In the genomic region with DNA sequence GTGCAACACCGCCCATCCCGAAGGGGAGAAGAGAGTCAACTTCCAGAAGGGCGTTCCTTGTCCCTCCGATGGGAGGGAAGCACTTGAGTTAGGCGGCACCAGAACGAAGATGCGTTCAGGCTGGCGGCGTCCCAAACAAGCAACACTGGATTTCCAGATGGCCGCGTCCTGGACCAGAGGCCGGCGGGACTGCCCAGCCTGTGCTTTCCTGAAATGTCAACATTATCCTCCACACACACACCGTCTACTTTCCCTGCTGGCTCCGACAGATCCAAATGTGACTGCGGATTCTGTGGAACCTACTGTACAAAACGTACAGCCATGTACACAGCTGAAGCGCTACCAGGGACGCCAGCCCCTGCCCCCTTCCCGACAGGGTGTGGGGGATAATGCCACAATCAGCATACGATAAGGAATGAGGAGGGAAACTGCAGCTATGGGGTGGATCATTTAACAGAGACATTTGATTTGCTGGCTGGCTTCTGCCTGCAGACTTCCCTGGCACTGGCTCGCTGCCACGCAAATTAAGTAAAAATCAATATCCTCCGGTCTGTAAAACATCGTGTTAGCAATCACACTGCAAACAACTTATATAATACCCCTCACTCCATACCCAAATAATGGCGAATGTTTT, we compare ENCODE assay signal across 10 cellular contexts.
DNase-seq lines count a peak whose midpoint lies in the region; ATAC-seq, FAIRE-seq and TF ChIP-seq lines count a peak whose summit lies in the region.
"Had no signal": no experiment of that assay in that cellular context is flagged by ENCODE, and none has a peak within 500 bp of the region (broad histone marks: within the 10 kb centered on the region; RNA-seq: fewer than 3 reads in every experiment).

No MANE protein-coding gene starts in this region.

- peaks cover 85% of the 10 kb centered on the region for H3K79me2 ChIP-seq in astrocyte (ENCODE audit: insufficient read depth, low read length)

- WGBS in lower leg skin, 2 donors = 27 to 41% methylated on average over 26 of the region's 26 CpGs
- 30 to 39% methylated on average over 10 to 26 of the region's 26 CpGs for WGBS in transverse colon (ENCODE audit: low coverage in 1 of 2), 2 donors

- peaks cover 93% of the 10 kb centered on the region for H4K20me1 ChIP-seq in astrocyte (ENCODE audit: insufficient read depth, low read length)

- H3K27ac Mint-ChIP-seq in astrocyte (ENCODE audit: unreplicated experiment) = peak overlapping the region; percentile 10
- H3K27ac Mint-ChIP-seq in activated naive CD4-positive, alpha-beta T cell treated with anti-CD3 and anti-CD28 coated beads for 36 hours = no peak overlapping the region

- intact Hi-C loops in lower leg skin (cut with DNase I; ENCODE audit: low total_unique reads) (no loop called here), transverse colon (cut with DNase I; ENCODE audit: low total_unique reads) (no loop called here)
- intact Hi-C loops in activated naive CD4-positive, alpha-beta T cell treated with anti-CD3 and anti-CD28 coated beads for 36 hours (cut with micrococcal nuclease) = no loop called here

- H3K27ac ChIP-seq in astrocyte (ENCODE audit: low read depth, low read length) (no peak overlapping the region), transverse colon (peak overlapping the region; percentile 9 to 72 (median 45))

- peaks cover 21% of the 10 kb centered on the region for H3K36me3 Mint-ChIP-seq in astrocyte (ENCODE audit: low read depth, unreplicated experiment)
- no peaks in the 10 kb centered on the region for H3K36me3 Mint-ChIP-seq in activated naive CD4-positive, alpha-beta T cell treated with anti-CD3 and anti-CD28 coated beads for 36 hours (ENCODE audit: low read depth)

- CTCF ChIA-PET in activated naive CD4-positive, alpha-beta T cell treated with anti-CD3 and anti-CD28 coated beads for 36 hours (lab: Charles Lee) = no interaction called here

- H3K27me3 Mint-ChIP-seq in astrocyte (ENCODE audit: low read depth, unreplicated experiment) = no peaks in the 10 kb centered on the region
- H3K27me3 Mint-ChIP-seq in activated naive CD4-positive, alpha-beta T cell treated with anti-CD3 and anti-CD28 coated beads for 36 hours (ENCODE audit: low read depth) = no peaks in the 10 kb centered on the region

- no peak for TF ChIP-seq POLR2A in lower leg skin (IDR thresholded peaks at IDR 0.05)
- TF ChIP-seq POLR2A in transverse colon (IDR thresholded peaks at IDR 0.05) = no peak

- no peak overlapping the region for H3K4me3 Mint-ChIP-seq in astrocyte (ENCODE audit: unreplicated experiment)
- H3K4me3 Mint-ChIP-seq in activated naive CD4-positive, alpha-beta T cell treated with anti-CD3 and anti-CD28 coated beads for 36 hours = no peak overlapping the region

- no peak for TF ChIP-seq EP300 in transverse colon (IDR thresholded peaks at IDR 0.05; ENCODE audit: low read depth)

- no peak for ATAC-seq in HG02885 (IDR thresholded peaks at IDR 0.05; ENCODE audit: poor library complexity, unreplicated experiment)

- H3K36me3 ChIP-seq in astrocyte (ENCODE audit: insufficient read depth, low read length) (no peaks in the 10 kb centered on the region), transverse colon (no peaks in the 10 kb centered on the region)

- no peaks in the 10 kb centered on the region for H3K9me3 ChIP-seq in astrocyte (ENCODE audit: insufficient read depth, low read depth, low read length)
- H3K9me3 ChIP-seq in transverse colon = no peaks in the 10 kb centered on the region

- H3K9me3 Mint-ChIP-seq in astrocyte (ENCODE audit: unreplicated experiment) = peaks cover 1% of the 10 kb centered on the region
- peaks cover 4% of the 10 kb centered on the region for H3K9me3 Mint-ChIP-seq in activated naive CD4-positive, alpha-beta T cell treated with anti-CD3 and anti-CD28 coated beads for 36 hours

- DNase-seq in NCI-H146 (lab: John Stamatoyannopoulos, UW) = peak; percentile 92
- DNase-seq in astrocyte (ENCODE audit: low read depth) = no peak
- peak; percentile 54 to 93 for DNase-seq in lower leg skin (ENCODE audit: low spot score in 2 of 2)
- peak; percentile 62 for DNase-seq in transverse colon
- no peak for DNase-seq in KBM-7
- no peak for DNase-seq in activated naive CD4-positive, alpha-beta T cell treated with anti-CD3 and anti-CD28 coated beads for 36 hours
- DNase-seq in GOT3 (lab: John Stamatoyannopoulos, UW) = no peak
- DNase-seq: activated CD4-positive, alpha-beta T cell treated with anti-CD3 and anti-CD28 coated beads for 1 hour; kidney glomerular epithelial cell had no signal

- peaks cover 9% of the 10 kb centered on the region for H3K4me1 ChIP-seq in astrocyte (ENCODE audit: insufficient read depth, low read length)
- H3K4me1 ChIP-seq in transverse colon = peaks cover 22 to 32% (median 24%) of the 10 kb centered on the region in 4 donors

- TF ChIP-seq CTCF in astrocyte (IDR thresholded peaks at IDR 0.05; ENCODE audit: insufficient read depth, low read depth, low read length) (no peak), lower leg skin (IDR thresholded peaks at IDR 0.05) (no peak), transverse colon (IDR thresholded peaks at IDR 0.05) (no peak)

- H3K4me3 ChIP-seq in astrocyte (ENCODE audit: insufficient read depth, low read depth, low read length) (no peak overlapping the region), lower leg skin (ENCODE audit: low read depth, poor library complexity, severe bottlenecking) (no peak overlapping the region), transverse colon (no peak overlapping the region)

- in situ Hi-C loops in transverse colon (cut with MboI; ENCODE audit: low pct_ligation_motif_present in 1 of 4, low pct_unique_long_range_greater_than_20kb in 1 of 4, low sequenced_read_pairs in 3 of 4) (no loop called here), KBM-7 (cut with MboI; ENCODE audit: low pct_unique_long_range_greater_than_20kb, low sequenced_read_pairs) (no loop called here)

- no peaks in the 10 kb centered on the region for H3K27me3 ChIP-seq in astrocyte (ENCODE audit: insufficient read depth, low read length)
- no peaks in the 10 kb centered on the region for H3K27me3 ChIP-seq in transverse colon

- no peak for FAIRE-seq in astrocyte (lab: Jason Lieb, UNC)

- no peak overlapping the region for H3K9ac ChIP-seq in astrocyte (ENCODE audit: low read length)

- no peak overlapping the region for H3K4me2 ChIP-seq in astrocyte (ENCODE audit: low read length)

- peaks cover 12% of the 10 kb centered on the region for H3K4me1 Mint-ChIP-seq in astrocyte (ENCODE audit: low read depth, unreplicated experiment)
- no peaks in the 10 kb centered on the region for H3K4me1 Mint-ChIP-seq in activated naive CD4-positive, alpha-beta T cell treated with anti-CD3 and anti-CD28 coated beads for 36 hours (ENCODE audit: low read depth)

- no peak overlapping the region for H2AFZ ChIP-seq in astrocyte (ENCODE audit: low read depth, low read length)

Comparison
In these comparisons a context has a peak if more than half of its experiments do, and no peak if none do; other contexts are left out.
1. DNase-seq: peak in NCI-H146 (single experiment), lower leg skin (2 of 2) and transverse colon (single experiment); none in astrocyte (single experiment), KBM-7 (single experiment), activated naive CD4-positive, alpha-beta T cell treated with anti-CD3 and anti-CD28 coated beads for 36 hours (single experiment) and GOT3 (single experiment).